ENCODE assay signal across 3 cellular contexts in the genomic region with DNA sequence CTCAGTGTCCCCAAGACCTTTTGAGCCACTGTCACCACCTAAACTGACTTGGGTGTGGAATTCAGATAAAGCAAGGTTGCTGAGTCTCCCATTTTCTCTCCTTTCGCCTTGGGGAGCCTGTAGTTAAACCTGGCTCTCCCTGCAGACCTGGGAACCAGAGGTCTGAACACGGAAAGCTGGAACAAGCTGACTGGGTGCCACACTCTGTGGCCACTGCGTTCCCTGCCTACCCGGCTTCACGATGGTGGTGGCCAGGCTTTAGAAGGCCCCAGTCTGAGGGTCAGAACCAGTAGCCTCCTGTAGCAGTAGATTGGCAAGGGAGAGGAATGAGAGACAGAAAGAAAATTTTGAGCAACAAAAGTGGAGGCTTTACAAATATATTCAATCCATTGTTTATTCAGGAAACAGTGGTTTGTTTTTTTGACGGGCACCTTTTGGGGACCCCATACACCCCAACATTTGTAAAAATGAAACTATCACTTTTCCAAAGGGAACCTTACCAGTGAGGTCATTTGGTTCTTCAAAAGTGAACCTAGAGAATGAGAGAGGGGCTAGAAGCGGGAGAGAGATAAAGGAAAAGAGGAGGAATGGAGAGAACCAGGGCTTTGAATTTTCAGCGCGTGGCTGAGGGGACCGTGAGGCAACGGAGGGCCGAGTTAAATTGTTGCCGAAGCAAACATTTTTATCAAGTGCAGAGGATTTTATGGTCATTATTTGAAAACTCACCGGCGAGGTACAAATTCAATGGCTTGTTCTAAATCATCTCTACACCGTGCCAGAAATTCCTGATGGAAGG.
TF ChIP-seq lines count a peak whose summit lies in the region.

No MANE protein-coding gene starts in this region.

TF ChIP-seq in SK-N-SH, 30 proteins besides CTCF, POLR2A, EP300 and RAD21 (continued from another document):
- TF ChIP-seq, protein P1, sequence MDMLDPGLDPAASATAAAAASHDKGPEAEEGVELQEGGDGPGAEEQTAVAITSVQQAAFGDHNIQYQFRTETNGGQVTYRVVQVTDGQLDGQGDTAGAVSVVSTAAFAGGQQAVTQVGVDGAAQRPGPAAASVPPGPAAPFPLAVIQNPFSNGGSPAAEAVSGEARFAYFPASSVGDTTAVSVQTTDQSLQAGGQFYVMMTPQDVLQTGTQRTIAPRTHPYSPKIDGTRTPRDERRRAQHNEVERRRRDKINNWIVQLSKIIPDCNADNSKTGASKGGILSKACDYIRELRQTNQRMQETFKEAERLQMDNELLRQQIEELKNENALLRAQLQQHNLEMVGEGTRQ (IDR thresholded peaks at IDR 0.05; ENCODE audit: borderline replicate concordance, low read depth, low read length): no peak
- TF ChIP-seq, protein P2, sequence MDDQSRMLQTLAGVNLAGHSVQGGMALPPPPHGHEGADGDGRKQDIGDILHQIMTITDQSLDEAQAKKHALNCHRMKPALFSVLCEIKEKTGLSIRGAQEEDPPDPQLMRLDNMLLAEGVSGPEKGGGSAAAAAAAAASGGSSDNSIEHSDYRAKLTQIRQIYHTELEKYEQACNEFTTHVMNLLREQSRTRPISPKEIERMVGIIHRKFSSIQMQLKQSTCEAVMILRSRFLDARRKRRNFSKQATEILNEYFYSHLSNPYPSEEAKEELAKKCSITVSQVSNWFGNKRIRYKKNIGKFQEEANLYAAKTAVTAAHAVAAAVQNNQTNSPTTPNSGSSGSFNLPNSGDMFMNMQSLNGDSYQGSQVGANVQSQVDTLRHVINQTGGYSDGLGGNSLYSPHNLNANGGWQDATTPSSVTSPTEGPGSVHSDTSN (IDR thresholded peaks at IDR 0.05): no peak
- TF ChIP-seq GATA2 (CRISPR knock-in tag; IDR thresholded peaks at IDR 0.05): no peak
- TF ChIP-seq NFIC (IDR thresholded peaks at IDR 0.05; ENCODE audit: borderline replicate concordance): no peak
- peak; percentile 13; the same call in 1 of the 2 replicates for TF ChIP-seq EZH2phosphoT487 (IDR thresholded peaks at IDR 0.05; ENCODE audit: borderline replicate concordance, low read depth)
- TF ChIP-seq, protein P3, sequence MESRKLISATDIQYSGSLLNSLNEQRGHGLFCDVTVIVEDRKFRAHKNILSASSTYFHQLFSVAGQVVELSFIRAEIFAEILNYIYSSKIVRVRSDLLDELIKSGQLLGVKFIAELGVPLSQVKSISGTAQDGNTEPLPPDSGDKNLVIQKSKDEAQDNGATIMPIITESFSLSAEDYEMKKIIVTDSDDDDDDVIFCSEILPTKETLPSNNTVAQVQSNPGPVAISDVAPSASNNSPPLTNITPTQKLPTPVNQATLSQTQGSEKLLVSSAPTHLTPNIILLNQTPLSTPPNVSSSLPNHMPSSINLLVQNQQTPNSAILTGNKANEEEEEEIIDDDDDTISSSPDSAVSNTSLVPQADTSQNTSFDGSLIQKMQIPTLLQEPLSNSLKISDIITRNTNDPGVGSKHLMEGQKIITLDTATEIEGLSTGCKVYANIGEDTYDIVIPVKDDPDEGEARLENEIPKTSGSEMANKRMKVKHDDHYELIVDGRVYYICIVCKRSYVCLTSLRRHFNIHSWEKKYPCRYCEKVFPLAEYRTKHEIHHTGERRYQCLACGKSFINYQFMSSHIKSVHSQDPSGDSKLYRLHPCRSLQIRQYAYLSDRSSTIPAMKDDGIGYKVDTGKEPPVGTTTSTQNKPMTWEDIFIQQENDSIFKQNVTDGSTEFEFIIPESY (IDR thresholded peaks at IDR 0.05; ENCODE audit: borderline replicate concordance, low read depth): no peak
- TF ChIP-seq SIN3A (IDR thresholded peaks at IDR 0.05; ENCODE audit: borderline replicate concordance, low read depth, low read length): no peak

TF ChIP-seq in SK-N-SH treated with all-trans-retinoic acid at 6 μM for 48 hours, 23 proteins besides CTCF, POLR2A, EP300 and RAD21 (continued from another document):
- TF ChIP-seq, protein P4, sequence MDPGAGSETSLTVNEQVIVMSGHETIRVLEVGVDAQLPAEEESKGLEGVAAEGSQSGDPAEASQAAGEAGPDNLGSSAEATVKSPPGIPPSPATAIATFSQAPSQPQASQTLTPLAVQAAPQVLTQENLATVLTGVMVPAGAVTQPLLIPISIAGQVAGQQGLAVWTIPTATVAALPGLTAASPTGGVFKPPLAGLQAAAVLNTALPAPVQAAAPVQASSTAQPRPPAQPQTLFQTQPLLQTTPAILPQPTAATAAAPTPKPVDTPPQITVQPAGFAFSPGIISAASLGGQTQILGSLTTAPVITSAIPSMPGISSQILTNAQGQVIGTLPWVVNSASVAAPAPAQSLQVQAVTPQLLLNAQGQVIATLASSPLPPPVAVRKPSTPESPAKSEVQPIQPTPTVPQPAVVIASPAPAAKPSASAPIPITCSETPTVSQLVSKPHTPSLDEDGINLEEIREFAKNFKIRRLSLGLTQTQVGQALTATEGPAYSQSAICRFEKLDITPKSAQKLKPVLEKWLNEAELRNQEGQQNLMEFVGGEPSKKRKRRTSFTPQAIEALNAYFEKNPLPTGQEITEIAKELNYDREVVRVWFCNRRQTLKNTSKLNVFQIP (CRISPR knock-in tag; IDR thresholded peaks at IDR 0.05; ENCODE audit: borderline replicate concordance, low read depth): no peak
- TF ChIP-seq CSDC2 (CRISPR knock-in tag; IDR thresholded peaks at IDR 0.05): no peak
- TF ChIP-seq ZFP3 (CRISPR knock-in tag; IDR thresholded peaks at IDR 0.05): no peak
- TF ChIP-seq ARNTL (CRISPR knock-in tag; IDR thresholded peaks at IDR 0.05; ENCODE audit: borderline replicate concordance, low read depth): no peak
- no peak for TF ChIP-seq BACH2 (CRISPR knock-in tag; IDR thresholded peaks at IDR 0.05; ENCODE audit: borderline replicate concordance)
- TF ChIP-seq TOX (CRISPR knock-in tag; IDR thresholded peaks at IDR 0.05; ENCODE audit: borderline replicate concordance): no peak
- TF ChIP-seq, protein P5, sequence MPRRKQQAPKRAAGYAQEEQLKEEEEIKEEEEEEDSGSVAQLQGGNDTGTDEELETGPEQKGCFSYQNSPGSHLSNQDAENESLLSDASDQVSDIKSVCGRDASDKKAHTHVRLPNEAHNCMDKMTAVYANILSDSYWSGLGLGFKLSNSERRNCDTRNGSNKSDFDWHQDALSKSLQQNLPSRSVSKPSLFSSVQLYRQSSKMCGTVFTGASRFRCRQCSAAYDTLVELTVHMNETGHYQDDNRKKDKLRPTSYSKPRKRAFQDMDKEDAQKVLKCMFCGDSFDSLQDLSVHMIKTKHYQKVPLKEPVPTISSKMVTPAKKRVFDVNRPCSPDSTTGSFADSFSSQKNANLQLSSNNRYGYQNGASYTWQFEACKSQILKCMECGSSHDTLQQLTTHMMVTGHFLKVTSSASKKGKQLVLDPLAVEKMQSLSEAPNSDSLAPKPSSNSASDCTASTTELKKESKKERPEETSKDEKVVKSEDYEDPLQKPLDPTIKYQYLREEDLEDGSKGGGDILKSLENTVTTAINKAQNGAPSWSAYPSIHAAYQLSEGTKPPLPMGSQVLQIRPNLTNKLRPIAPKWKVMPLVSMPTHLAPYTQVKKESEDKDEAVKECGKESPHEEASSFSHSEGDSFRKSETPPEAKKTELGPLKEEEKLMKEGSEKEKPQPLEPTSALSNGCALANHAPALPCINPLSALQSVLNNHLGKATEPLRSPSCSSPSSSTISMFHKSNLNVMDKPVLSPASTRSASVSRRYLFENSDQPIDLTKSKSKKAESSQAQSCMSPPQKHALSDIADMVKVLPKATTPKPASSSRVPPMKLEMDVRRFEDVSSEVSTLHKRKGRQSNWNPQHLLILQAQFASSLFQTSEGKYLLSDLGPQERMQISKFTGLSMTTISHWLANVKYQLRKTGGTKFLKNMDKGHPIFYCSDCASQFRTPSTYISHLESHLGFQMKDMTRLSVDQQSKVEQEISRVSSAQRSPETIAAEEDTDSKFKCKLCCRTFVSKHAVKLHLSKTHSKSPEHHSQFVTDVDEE (CRISPR knock-in tag; IDR thresholded peaks at IDR 0.05): no peak
- TF ChIP-seq, protein P6, sequence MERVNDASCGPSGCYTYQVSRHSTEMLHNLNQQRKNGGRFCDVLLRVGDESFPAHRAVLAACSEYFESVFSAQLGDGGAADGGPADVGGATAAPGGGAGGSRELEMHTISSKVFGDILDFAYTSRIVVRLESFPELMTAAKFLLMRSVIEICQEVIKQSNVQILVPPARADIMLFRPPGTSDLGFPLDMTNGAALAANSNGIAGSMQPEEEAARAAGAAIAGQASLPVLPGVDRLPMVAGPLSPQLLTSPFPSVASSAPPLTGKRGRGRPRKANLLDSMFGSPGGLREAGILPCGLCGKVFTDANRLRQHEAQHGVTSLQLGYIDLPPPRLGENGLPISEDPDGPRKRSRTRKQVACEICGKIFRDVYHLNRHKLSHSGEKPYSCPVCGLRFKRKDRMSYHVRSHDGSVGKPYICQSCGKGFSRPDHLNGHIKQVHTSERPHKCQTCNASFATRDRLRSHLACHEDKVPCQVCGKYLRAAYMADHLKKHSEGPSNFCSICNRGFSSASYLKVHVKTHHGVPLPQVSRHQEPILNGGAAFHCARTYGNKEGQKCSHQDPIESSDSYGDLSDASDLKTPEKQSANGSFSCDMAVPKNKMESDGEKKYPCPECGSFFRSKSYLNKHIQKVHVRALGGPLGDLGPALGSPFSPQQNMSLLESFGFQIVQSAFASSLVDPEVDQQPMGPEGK (CRISPR knock-in tag; IDR thresholded peaks at IDR 0.05; ENCODE audit: borderline replicate concordance): no peak
- no peak for TF ChIP-seq GLIS3 (CRISPR knock-in tag; IDR thresholded peaks at IDR 0.05)

TF ChIP-seq in HEK293, 187 proteins besides CTCF, POLR2A, EP300 and RAD21 (continued from another document and continues in another):
- TF ChIP-seq, protein P7, sequence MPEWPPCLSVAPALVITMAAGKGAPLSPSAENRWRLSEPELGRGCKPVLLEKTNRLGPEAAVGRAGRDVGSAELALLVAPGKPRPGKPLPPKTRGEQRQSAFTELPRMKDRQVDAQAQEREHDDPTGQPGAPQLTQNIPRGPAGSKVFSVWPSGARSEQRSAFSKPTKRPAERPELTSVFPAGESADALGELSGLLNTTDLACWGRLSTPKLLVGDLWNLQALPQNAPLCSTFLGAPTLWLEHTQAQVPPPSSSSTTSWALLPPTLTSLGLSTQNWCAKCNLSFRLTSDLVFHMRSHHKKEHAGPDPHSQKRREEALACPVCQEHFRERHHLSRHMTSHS (tag by site-specific recombination; IDR thresholded peaks at IDR 0.05): no peak
- TF ChIP-seq ZNF37A (tag by site-specific recombination; IDR thresholded peaks at IDR 0.05) (no peak), ZBTB17 (tag by site-specific recombination; IDR thresholded peaks at IDR 0.05) (peak; percentile 40; the same call in 1 of the 2 replicates), ZNF596 (tag by site-specific recombination; IDR thresholded peaks at IDR 0.05) (peak; percentile 21; the same call in 1 of the 2 replicates), ZFP69B (tag by site-specific recombination; IDR thresholded peaks at IDR 0.05) (no peak), MEIS1 (CRISPR knock-in tag; IDR thresholded peaks at IDR 0.05; ENCODE audit: borderline replicate concordance) (no peak), OVOL3 (tag by site-specific recombination; IDR thresholded peaks at IDR 0.05) (no peak), ZNF549 (tag by site-specific recombination; IDR thresholded peaks at IDR 0.05) (no peak), ZNF610 (tag by site-specific recombination; IDR thresholded peaks at IDR 0.05; ENCODE audit: borderline replicate concordance) (no peak), ZNF140 (tag by site-specific recombination; IDR thresholded peaks at IDR 0.05) (no peak), ZNF529 (tag by site-specific recombination; IDR thresholded peaks at IDR 0.05; ENCODE audit: insufficient replicate concordance) (no peak), GLI2 (tag by site-specific recombination; IDR thresholded peaks at IDR 0.05; ENCODE audit: borderline replicate concordance, low read depth) (no peak), ZNF16 (tag by site-specific recombination; IDR thresholded peaks at IDR 0.05; ENCODE audit: low read depth) (no peak), ZNF654 (tag by site-specific recombination; IDR thresholded peaks at IDR 0.05; ENCODE audit: low read depth) (no peak), ZNF366 (tag by site-specific recombination; conservative IDR thresholded peaks at IDR 0.05) (peak; percentile 75), ZNF274 (IDR thresholded peaks at IDR 0.05; ENCODE audit: low read length) (no peak), ZNF274 (tag by site-specific recombination; IDR thresholded peaks at IDR 0.05; ENCODE audit: borderline replicate concordance) (no peak), SALL2 (tag by site-specific recombination; IDR thresholded peaks at IDR 0.05; ENCODE audit: borderline replicate concordance) (no peak), ZNF302 (tag by site-specific recombination; IDR thresholded peaks at IDR 0.05; ENCODE audit: low read depth) (no peak), ZBTB21 (tag by site-specific recombination; IDR thresholded peaks at IDR 0.05) (no peak), ZNF624 (tag by site-specific recombination; IDR thresholded peaks at IDR 0.05) (no peak), BCL11B (tag by site-specific recombination; IDR thresholded peaks at IDR 0.05; ENCODE audit: low read depth) (no peak), HOXD13 (CRISPR knock-in tag; IDR thresholded peaks at IDR 0.05; ENCODE audit: borderline replicate concordance) (no peak), ZNF133 (tag by site-specific recombination; IDR thresholded peaks at IDR 0.05) (no peak), ZNF146 (tag by site-specific recombination; IDR thresholded peaks at IDR 0.05) (no peak), KLF16 (tag by site-specific recombination; IDR thresholded peaks at IDR 0.05) (no peak)
- TF ChIP-seq, protein P8, sequence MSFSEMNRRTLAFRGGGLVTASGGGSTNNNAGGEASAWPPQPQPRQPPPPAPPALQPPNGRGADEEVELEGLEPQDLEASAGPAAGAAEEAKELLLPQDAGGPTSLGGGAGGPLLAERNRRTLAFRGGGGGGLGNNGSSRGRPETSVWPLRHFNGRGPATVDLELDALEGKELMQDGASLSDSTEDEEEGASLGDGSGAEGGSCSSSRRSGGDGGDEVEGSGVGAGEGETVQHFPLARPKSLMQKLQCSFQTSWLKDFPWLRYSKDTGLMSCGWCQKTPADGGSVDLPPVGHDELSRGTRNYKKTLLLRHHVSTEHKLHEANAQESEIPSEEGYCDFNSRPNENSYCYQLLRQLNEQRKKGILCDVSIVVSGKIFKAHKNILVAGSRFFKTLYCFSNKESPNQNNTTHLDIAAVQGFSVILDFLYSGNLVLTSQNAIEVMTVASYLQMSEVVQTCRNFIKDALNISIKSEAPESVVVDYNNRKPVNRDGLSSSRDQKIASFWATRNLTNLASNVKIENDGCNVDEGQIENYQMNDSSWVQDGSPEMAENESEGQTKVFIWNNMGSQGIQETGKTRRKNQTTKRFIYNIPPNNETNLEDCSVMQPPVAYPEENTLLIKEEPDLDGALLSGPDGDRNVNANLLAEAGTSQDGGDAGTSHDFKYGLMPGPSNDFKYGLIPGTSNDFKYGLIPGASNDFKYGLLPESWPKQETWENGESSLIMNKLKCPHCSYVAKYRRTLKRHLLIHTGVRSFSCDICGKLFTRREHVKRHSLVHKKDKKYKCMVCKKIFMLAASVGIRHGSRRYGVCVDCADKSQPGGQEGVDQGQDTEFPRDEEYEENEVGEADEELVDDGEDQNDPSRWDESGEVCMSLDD (tag by site-specific recombination; IDR thresholded peaks at IDR 0.05): 0 out of 2 replicates have a peak, but pooled peaks have one; percentile 29
- TF ChIP-seq, protein P9, sequence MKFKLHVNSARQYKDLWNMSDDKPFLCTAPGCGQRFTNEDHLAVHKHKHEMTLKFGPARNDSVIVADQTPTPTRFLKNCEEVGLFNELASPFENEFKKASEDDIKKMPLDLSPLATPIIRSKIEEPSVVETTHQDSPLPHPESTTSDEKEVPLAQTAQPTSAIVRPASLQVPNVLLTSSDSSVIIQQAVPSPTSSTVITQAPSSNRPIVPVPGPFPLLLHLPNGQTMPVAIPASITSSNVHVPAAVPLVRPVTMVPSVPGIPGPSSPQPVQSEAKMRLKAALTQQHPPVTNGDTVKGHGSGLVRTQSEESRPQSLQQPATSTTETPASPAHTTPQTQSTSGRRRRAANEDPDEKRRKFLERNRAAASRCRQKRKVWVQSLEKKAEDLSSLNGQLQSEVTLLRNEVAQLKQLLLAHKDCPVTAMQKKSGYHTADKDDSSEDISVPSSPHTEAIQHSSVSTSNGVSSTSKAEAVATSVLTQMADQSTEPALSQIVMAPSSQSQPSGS (tag by site-specific recombination; IDR thresholded peaks at IDR 0.05; ENCODE audit: low read depth): no peak
